22 cellular contexts compared by ENCODE assay signal in genomic region chr6:31252625-31253024, GRCh38.
"Had no signal": no experiment of that assay in that cellular context is flagged by ENCODE, and none has a peak within 500 bp of the region (broad histone marks: within the 10 kb centered on the region; RNA-seq: fewer than 3 reads in every experiment).

No MANE protein-coding gene starts in this region.

- H3K4me1 Mint-ChIP-seq: activated CD4-positive, alpha-beta memory T cell treated with anti-CD3 and anti-CD28 coated beads, Interleukin-2, amount 10 ng/mL, durations not matched to agents 7 days and 5 days; activated CD8-positive, alpha-beta memory T cell treated with anti-CD3 and anti-CD28 coated beads, Interleukin-2, amount 10 ng/mL, durations not matched to agents 7 days and 5 days; activated T-helper 17 cell treated with anti-CD3 and anti-CD28 coated beads, Interleukin-2, amount 50 U/mL, for 72 hours; nephron progenitor cell had no signal

- DNase-seq: activated CD4-positive, alpha-beta memory T cell treated with anti-CD3 and anti-CD28 coated beads, Interleukin-2, amount 10 ng/mL, durations not matched to agents 7 days and 5 days; activated CD4-positive, alpha-beta T cell treated with anti-CD3 and anti-CD28 coated beads for 4 hours; activated CD8-positive, alpha-beta memory T cell treated with anti-CD3 and anti-CD28 coated beads, Interleukin-2, amount 10 ng/mL, durations not matched to agents 7 days and 5 days; activated naive CD4-positive, alpha-beta T cell treated with Interleukin-2 at 50 U/mL for 16 hours; activated naive CD8-positive, alpha-beta T cell treated with anti-CD3 and anti-CD28 coated beads, Interleukin-2, amount 10 ng/mL, durations not matched to agents 7 days and 5 days; amygdala; body of pancreas; central memory CD4-positive, alpha-beta T cell; erythroblast; gastrocnemius medialis; head of caudate nucleus; left lung; midbrain; nephron progenitor cell; stimulated activated CD4-positive, alpha-beta T cell treated with anti-CD3 and anti-CD28 coated beads, Interleukin-2, amount 100 ng/mL, for 24 hours; stimulated activated naive CD4-positive, alpha-beta T cell treated with Interleukin-2 at 50 U/mL for 16 hours; T-helper 2 cell; upper lobe of left lung had no signal

- FAIRE-seq: colon, endometrium, keratinocyte had no signal

- H3K27ac Mint-ChIP-seq: activated CD4-positive, alpha-beta memory T cell treated with anti-CD3 and anti-CD28 coated beads, Interleukin-2, amount 10 ng/mL, durations not matched to agents 7 days and 5 days; activated CD8-positive, alpha-beta memory T cell treated with anti-CD3 and anti-CD28 coated beads, Interleukin-2, amount 10 ng/mL, durations not matched to agents 7 days and 5 days; activated naive CD8-positive, alpha-beta T cell treated with anti-CD3 and anti-CD28 coated beads, Interleukin-2, amount 10 ng/mL, durations not matched to agents 7 days and 5 days; activated T-helper 17 cell treated with anti-CD3 and anti-CD28 coated beads, Interleukin-2, amount 50 U/mL, for 72 hours; nephron progenitor cell had no signal

- ATAC-seq: activated CD8-positive, alpha-beta memory T cell treated with anti-CD3 and anti-CD28 coated beads, Interleukin-2, amount 10 ng/mL, durations not matched to agents 7 days and 5 days; activated T-helper 17 cell treated with anti-CD3 and anti-CD28 coated beads, Interleukin-2, amount 50 U/mL, for 72 hours; body of pancreas; gastrocnemius medialis; left lung had no signal

- H3K9me3 ChIP-seq: body of pancreas, gastrocnemius medialis, upper lobe of left lung had no signal

- H3K4me1 ChIP-seq: body of pancreas, gastrocnemius medialis, left lung, upper lobe of left lung had no signal

- H3K4me3 ChIP-seq: body of pancreas, gastrocnemius medialis, left lung, upper lobe of left lung had no signal

- H3K4me3 Mint-ChIP-seq: activated CD4-positive, alpha-beta memory T cell treated with anti-CD3 and anti-CD28 coated beads, Interleukin-2, amount 10 ng/mL, durations not matched to agents 7 days and 5 days; activated CD8-positive, alpha-beta memory T cell treated with anti-CD3 and anti-CD28 coated beads, Interleukin-2, amount 10 ng/mL, durations not matched to agents 7 days and 5 days; activated naive CD8-positive, alpha-beta T cell treated with anti-CD3 and anti-CD28 coated beads, Interleukin-2, amount 10 ng/mL, durations not matched to agents 7 days and 5 days; activated T-helper 17 cell treated with anti-CD3 and anti-CD28 coated beads, Interleukin-2, amount 50 U/mL, for 72 hours; nephron progenitor cell had no signal

- H3K27me3 ChIP-seq: body of pancreas, left lung, upper lobe of left lung had no signal

- H3K36me3 ChIP-seq: gastrocnemius medialis, left lung, upper lobe of left lung had no signal

- H3K27ac ChIP-seq: body of pancreas, gastrocnemius medialis, left lung, upper lobe of left lung had no signal
